In the genomic region with DNA sequence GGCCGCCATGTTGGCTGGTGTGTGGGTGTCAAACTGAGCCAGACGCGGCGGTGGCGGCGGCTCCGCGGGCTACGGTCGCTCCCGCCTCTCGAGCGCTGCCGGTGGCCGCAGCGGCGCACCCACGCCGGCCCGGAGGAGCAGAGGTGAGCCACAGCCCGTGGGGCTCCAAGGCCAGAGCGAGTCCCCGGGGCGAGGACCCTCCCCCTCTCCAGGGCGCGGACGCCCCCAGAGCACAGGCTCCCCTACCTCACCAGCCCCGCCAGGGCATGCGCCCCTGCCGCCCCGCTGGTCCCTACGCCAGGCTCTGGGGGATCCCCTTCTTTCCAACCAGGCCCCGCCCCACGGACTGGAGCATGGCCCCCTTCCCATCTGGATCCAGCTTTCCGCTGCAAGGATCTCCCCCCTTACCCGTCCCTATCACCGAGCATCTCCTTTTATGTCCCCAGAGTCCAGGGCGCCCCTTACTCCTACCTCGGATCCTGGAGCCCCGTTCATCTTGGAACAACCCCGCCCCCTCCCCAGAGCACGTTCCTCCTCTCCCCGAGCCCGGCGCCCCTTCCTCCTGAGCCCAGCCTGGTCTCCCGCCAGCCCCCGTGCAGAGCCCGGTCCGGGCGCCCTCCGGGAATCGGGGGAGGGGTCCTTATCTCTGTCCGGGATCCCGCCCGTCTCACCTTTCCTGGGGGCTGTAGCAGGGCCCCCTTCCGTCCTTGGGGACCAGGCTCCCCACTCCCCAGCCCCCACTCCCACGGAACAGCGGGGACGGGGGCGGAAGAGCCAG, we compare ENCODE assay signal across 8 cellular contexts. TPM values are rescaled to one million over a fixed set of nuclear protein-coding genes. Genes with fewer than 3 reads are reported as not detected.
DNase-seq lines count a peak whose midpoint lies in the region; ATAC-seq and TF ChIP-seq lines count a peak whose summit lies in the region.

No MANE protein-coding gene starts in this region.

- intact Hi-C loops in uterus (cut with DNase I; ENCODE audit: low total_unique reads): no loop called here

- H3K4me3 ChIP-seq in fibroblast of mammary gland (ENCODE audit: control insufficient read depth, low read depth, low read length) (peak overlapping the region; percentile 75), neutrophil (ENCODE audit: low read depth in 1 of 2, low read length in 1 of 2) (peak overlapping the region; percentile 80 to 86), uterus (peak overlapping the region; percentile 92 to 95)

- peaks cover 7 to 11% of the 10 kb centered on the region in 2 experiments for H3K4me1 ChIP-seq in neutrophil (ENCODE audit: control insufficient read depth in 1 of 2, insufficient read depth in 1 of 2, low read depth in 1 of 2, low read length in 1 of 2)
- H3K4me1 ChIP-seq in uterus: peaks cover 0 to 6% of the 10 kb centered on the region in 2 donors

- no peaks in the 10 kb centered on the region for H3K9me3 ChIP-seq in neutrophil
- H3K9me3 ChIP-seq in uterus: no peaks in the 10 kb centered on the region

- no peak overlapping the region for H3K27ac ChIP-seq in neutrophil
- H3K27ac ChIP-seq in uterus: peak overlapping the region; percentile 94 to 96

- DNase-seq in CD1c-positive myeloid dendritic cell (ENCODE audit: extremely low spot score) (peak; percentile 18), HT1080 (ENCODE audit: low read depth) (peak; percentile 11), fibroblast of mammary gland (ENCODE audit: low read depth) (no peak), uterus (peak in 1 of 2 donors; percentile 61), NCI-H187 (lab: John Stamatoyannopoulos, UW) (no peak)
- DNase-seq in activated CD8-positive, alpha-beta memory T cell treated with anti-CD3 and anti-CD28 coated beads for 24 hours: peak; percentile 78

- TF ChIP-seq CTCF in fibroblast of mammary gland (conservative IDR thresholded peaks at IDR 0.05; ENCODE audit: control insufficient read depth, insufficient read depth, low read depth, low read length): no peak
- TF ChIP-seq CTCF in neutrophil (IDR thresholded peaks at IDR 0.05): no peak
- TF ChIP-seq CTCF in uterus (IDR thresholded peaks at IDR 0.05): peak in 3 of 4 experiments; percentile 8 to 44 (median 43)

- TF ChIP-seq POLR2A in uterus (IDR thresholded peaks at IDR 0.05): peak; percentile 53 to 84

- H3K36me3 ChIP-seq in neutrophil (no peaks in the 10 kb centered on the region), uterus (no peaks in the 10 kb centered on the region)

- peak; percentile 54 for ATAC-seq in GM19455 (IDR thresholded peaks at IDR 0.05; ENCODE audit: unreplicated experiment)

- H3K27me3 ChIP-seq in neutrophil (peaks cover 53% of the 10 kb centered on the region), uterus (no peaks in the 10 kb centered on the region)

RNA-seq across cellular contexts. Expression of gene EPN2, which starts 0.4 kb away (rescaled TPM):
- total RNA-seq in HT1080 (2014; rRNA removed; shearing (Covaris generic)): 13.5 and 15.8 TPM in 2 replicates
- 10.3 and 14.2 TPM in 2 replicates for polyA plus RNA-seq in HT1080 (2015; cell fraction: cytosol; rRNA removed)
- polyA plus RNA-seq in HT1080 (2015; cell fraction: nucleus; rRNA removed): 21.0 and 21.9 TPM in 2 replicates
- total RNA-seq in uterus: 100 to 1,000 TPM in 2 of 4 donors, 10 to 100 TPM in 2; 25.6 to 145 (median 84.1) TPM

Comparison
In these comparisons a context has a peak if more than half of its experiments do, and no peak if none do; other contexts are left out.
1. DNase-seq: peak in CD1c-positive myeloid dendritic cell (single experiment), HT1080 (single experiment) and activated CD8-positive, alpha-beta memory T cell treated with anti-CD3 and anti-CD28 coated beads for 24 hours (single experiment); none in fibroblast of mammary gland (single experiment) and NCI-H187 (0 of 2).
2. CTCF ChIP-seq: peak in uterus (3 of 4); none in fibroblast of mammary gland (single experiment) and neutrophil (single experiment).
3. Peak in every context shown above with its lines, with median percentiles within 50 percentile points of each other: H3K4me3 ChIP-seq.